Comparison of ENCODE assay signal across 22 cellular contexts in genomic region chr18:4802296-4802695, GRCh38.
"Had no signal": no experiment of that assay in that cellular context is flagged by ENCODE, and none has a peak within 500 bp of the region (broad histone marks: within the 10 kb centered on the region; RNA-seq: fewer than 3 reads in every experiment).

No MANE protein-coding gene starts in this region.

- H3K4me1 ChIP-seq: colonic mucosa, esophagus squamous epithelium, gastrocnemius medialis, heart right ventricle, left lung, lower lobe of right lung had no signal

- H3K4me3 ChIP-seq: colonic mucosa, esophagus squamous epithelium, gastrocnemius medialis, heart right ventricle, left lung, lower lobe of right lung, mucosa of descending colon had no signal

- H3K27ac ChIP-seq: colonic mucosa, epithelial cell of prostate, esophagus squamous epithelium, gastrocnemius medialis, heart right ventricle, left lung, lower lobe of right lung had no signal

- H3K9me3 ChIP-seq: colonic mucosa, gastrocnemius medialis, lower lobe of right lung had no signal

- H3K36me3 ChIP-seq: colonic mucosa, esophagus squamous epithelium, gastrocnemius medialis, heart right ventricle, left lung, lower lobe of right lung had no signal

- DNase-seq: colonic mucosa; cortex of kidney; effector CD8-positive, alpha-beta T cell; effector memory CD8-positive, alpha-beta T cell; endodermal cell; erythroblast; esophagus squamous epithelium; foreskin fibroblast; foreskin melanocyte; gastrocnemius medialis; glutamatergic neuron; head of caudate nucleus; heart right ventricle; hippocampal formation; left cardiac atrium; left lung; left ventricle myocardium superior; lower lobe of right lung; mesenchymal stem cell; mucosa of descending colon had no signal

- ATAC-seq: effector memory CD8-positive, alpha-beta T cell; esophagus mucosa; gastrocnemius medialis; heart right ventricle; left cardiac atrium; left lung; left ventricle myocardium superior; lower lobe of right lung; mucosa of descending colon had no signal

- H3K27me3 ChIP-seq: colonic mucosa, esophagus squamous epithelium, gastrocnemius medialis, heart right ventricle, left lung had no signal
